In the genomic region with DNA sequence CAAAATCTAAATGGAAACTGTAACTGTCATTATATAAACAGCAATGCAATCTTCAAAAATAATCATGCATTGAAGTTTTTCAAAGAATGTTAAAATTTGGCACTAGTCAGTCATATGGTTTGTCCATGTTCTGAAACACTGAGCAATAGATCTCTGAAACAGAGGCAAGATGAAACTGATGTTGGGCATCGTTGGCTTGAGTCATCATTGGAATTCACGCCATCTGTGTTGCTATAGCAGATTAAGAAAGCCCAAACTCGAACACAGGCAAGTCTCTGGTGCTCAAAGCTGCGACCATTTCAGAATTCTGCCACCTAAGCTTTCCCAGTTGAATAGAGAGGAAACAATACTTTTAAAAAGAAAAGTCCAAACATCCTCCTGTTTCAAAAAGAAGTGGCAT, we compare ENCODE assay signal across 24 cellular contexts.
"Had no signal": no experiment of that assay in that cellular context is flagged by ENCODE, and none has a peak within 500 bp of the region (broad histone marks: within the 10 kb centered on the region; RNA-seq: fewer than 3 reads in every experiment).

No MANE protein-coding gene starts in this region.

- H3K4me2 ChIP-seq: SK-N-SH had no signal

- H3K36me3 ChIP-seq: colonic mucosa, gastroesophageal sphincter, heart right ventricle, prostate gland had no signal

- H3K9me3 ChIP-seq: body of pancreas, colonic mucosa, gastroesophageal sphincter, heart right ventricle, prostate gland, SK-N-SH had no signal

- H3K9ac ChIP-seq: SK-N-SH had no signal

- H3K27me3 Mint-ChIP-seq: activated naive CD4-positive, alpha-beta T cell treated with anti-CD3 and anti-CD28 coated beads, Interleukin-2, amount 50 U/mL, for 24 hours; memory B cell; natural killer cell treated with Interleukin-12 subunit alpha and Interleukin-12 subunit beta and Interleukin-15 and Interleukin-18, amount 100 ng/mL, for 72 hours had no signal

- H3K4me3 ChIP-seq: body of pancreas, colonic mucosa, gastroesophageal sphincter, heart right ventricle, prostate gland had no signal

- H3K27ac Mint-ChIP-seq: activated naive CD4-positive, alpha-beta T cell treated with anti-CD3 and anti-CD28 coated beads, Interleukin-2, amount 50 U/mL, for 24 hours; memory B cell; natural killer cell treated with Interleukin-12 subunit alpha and Interleukin-12 subunit beta and Interleukin-15 and Interleukin-18, amount 100 ng/mL, for 72 hours; T-cell had no signal

- H3K27me3 ChIP-seq: body of pancreas, colonic mucosa, gastroesophageal sphincter, heart right ventricle had no signal

- ATAC-seq: body of pancreas; esophagus mucosa; gastroesophageal sphincter; heart right ventricle; left lobe of liver; natural killer cell treated with Interleukin-12 subunit alpha and Interleukin-12 subunit beta and Interleukin-15 and Interleukin-18, amount 100 ng/mL, for 72 hours; right cardiac atrium; T-cell had no signal

- H3K9me3 Mint-ChIP-seq: activated naive CD4-positive, alpha-beta T cell treated with anti-CD3 and anti-CD28 coated beads, Interleukin-2, amount 50 U/mL, for 24 hours had no signal

- H3K27ac ChIP-seq: body of pancreas, colonic mucosa, gastroesophageal sphincter, heart right ventricle, prostate gland had no signal

- H3K36me3 Mint-ChIP-seq: activated naive CD4-positive, alpha-beta T cell treated with anti-CD3 and anti-CD28 coated beads, Interleukin-2, amount 50 U/mL, for 24 hours; memory B cell; natural killer cell treated with Interleukin-12 subunit alpha and Interleukin-12 subunit beta and Interleukin-15 and Interleukin-18, amount 100 ng/mL, for 72 hours; T-cell had no signal

- H3K4me1 ChIP-seq: body of pancreas, colonic mucosa, gastroesophageal sphincter, prostate gland had no signal

- H3K4me1 Mint-ChIP-seq: activated naive CD4-positive, alpha-beta T cell treated with anti-CD3 and anti-CD28 coated beads, Interleukin-2, amount 50 U/mL, for 24 hours; memory B cell; T-cell had no signal

- H3K4me3 Mint-ChIP-seq: activated naive CD4-positive, alpha-beta T cell treated with anti-CD3 and anti-CD28 coated beads, Interleukin-2, amount 50 U/mL, for 24 hours; memory B cell; natural killer cell treated with Interleukin-12 subunit alpha and Interleukin-12 subunit beta and Interleukin-15 and Interleukin-18, amount 100 ng/mL, for 72 hours; T-cell had no signal

- DNase-seq: activated CD4-positive, alpha-beta T cell treated with anti-CD3 and anti-CD28 coated beads, Interleukin-2, amount 50 U/mL, for 48 hours; activated CD4-positive, CD25-positive, alpha-beta regulatory T cell treated with anti-CD3 and anti-CD28 coated beads, Interleukin-2, amount 50 U/mL, for 72 hours; activated T-cell treated with anti-CD3 and anti-CD28 coated beads, Interleukin-2, amount 50 U/mL, for 1 hour; body of pancreas; caudate nucleus; colonic mucosa; heart right ventricle; islet precursor cell; right cardiac atrium; SK-N-SH; small intestine; stimulated activated CD4-positive, alpha-beta T cell treated with anti-CD3 and anti-CD28 coated beads, Interleukin-4, amount 100 ng/mL, for 24 hours; stimulated activated naive CD4-positive, alpha-beta T cell; substantia nigra; T-cell; T-helper 9 cell; trophoblast cell had no signal
